1 cellular context compared by ENCODE assay signal in genomic region chr4:2714071-2714770, GRCh38.
TF ChIP-seq lines count a peak whose summit lies in the region.

No MANE protein-coding gene starts in this region.

TF ChIP-seq in endothelial cell of umbilical vein, 7 proteins besides CTCF, POLR2A, EP300 and RAD21:
- TF ChIP-seq POLR2AphosphoS5 (IDR thresholded peaks at IDR 0.05; ENCODE audit: insufficient read depth, low read depth, low read length) (no peak), MYC (IDR thresholded peaks at IDR 0.05; ENCODE audit: low read depth, low read length) (peak; percentile 68), GATA2 (IDR thresholded peaks at IDR 0.05; ENCODE audit: insufficient read depth, insufficient read length, low read depth, low read length) (no peak), JUN (IDR thresholded peaks at IDR 0.05; ENCODE audit: borderline replicate concordance, insufficient read depth, insufficient read length, low read depth) (peak; percentile 10), FOS (IDR thresholded peaks at IDR 0.05; ENCODE audit: borderline replicate concordance, insufficient read depth, low read length) (no peak)
TF ChIP-seq in endothelial cell of umbilical vein: peak in this region for 2.
